ENCODE assay signal across 8 cellular contexts in genomic region chr14:61568572-61569011, GRCh38.
A peak's percentile ranks its signal among the peaks of the same experiment; 100 is the strongest.
DNase-seq lines count a peak whose midpoint lies in the region; ATAC-seq and TF ChIP-seq lines count a peak whose summit lies in the region.

No MANE protein-coding gene starts in this region.

- peak overlapping the region; percentile 38 to 95 (median 84) for H3K27ac ChIP-seq in spleen

- H3K27me3 Mint-ChIP-seq in activated T-helper 2 cell treated with anti-CD3 and anti-CD28 coated beads, Interferon-gamma antibody, Interleukin-2, Interleukin-4, amounts not matched to agents 10 μg/mL and 5 μg/mL and 100 μg/mL, durations not matched to agents 14 hours and 24 hours and 36 hours (ENCODE audit: low read depth): peaks cover 42% of the 10 kb centered on the region

- H3K27me3 ChIP-seq in spleen (replicated peaks in 1 of 7): no peaks in the 10 kb centered on the region

- peak in 1 of 3 donors; percentile 34 for TF ChIP-seq POLR2A in spleen (IDR thresholded peaks at IDR 0.05)

- ATAC-seq in GM18502 (IDR thresholded peaks at IDR 0.05; ENCODE audit: poor library complexity, unreplicated experiment): peak; percentile 86
- peak; percentile 87 for ATAC-seq in HG02588 (IDR thresholded peaks at IDR 0.05; ENCODE audit: unreplicated experiment)
- ATAC-seq in left cardiac atrium: peak; percentile 45 to 48

- DNase-seq in NCI-H2107 treated with DMSO at 0.1 percent for 48 hours (lab: John Stamatoyannopoulos, UW; ENCODE audit: unreplicated experiment): peak; percentile 79
- DNase-seq in activated T-helper 2 cell treated with anti-CD3 and anti-CD28 coated beads, Interferon-gamma antibody, Interleukin-2, Interleukin-4, amounts not matched to agents 10 μg/mL and 5 μg/mL and 100 μg/mL, durations not matched to agents 14 hours and 24 hours and 36 hours (ENCODE audit: low spot score): peak; percentile 22
- peak; percentile 38 for DNase-seq in left cardiac atrium
- peak; percentile 95 for DNase-seq in spleen
- no peak for DNase-seq in D341Med (ENCODE audit: low spot score)
- DNase-seq in GDM1 (lab: John Stamatoyannopoulos, UW): no peak

- H3K27ac Mint-ChIP-seq in activated T-helper 2 cell treated with anti-CD3 and anti-CD28 coated beads, Interferon-gamma antibody, Interleukin-2, Interleukin-4, amounts not matched to agents 10 μg/mL and 5 μg/mL and 100 μg/mL, durations not matched to agents 14 hours and 24 hours and 36 hours: no peak overlapping the region

- no peaks in the 10 kb centered on the region for H3K36me3 Mint-ChIP-seq in activated T-helper 2 cell treated with anti-CD3 and anti-CD28 coated beads, Interferon-gamma antibody, Interleukin-2, Interleukin-4, amounts not matched to agents 10 μg/mL and 5 μg/mL and 100 μg/mL, durations not matched to agents 14 hours and 24 hours and 36 hours (ENCODE audit: low read depth)

- H3K4me1 ChIP-seq in spleen: peaks cover 17 to 83% (median 48%) of the 10 kb centered on the region in 6 donors

- no peaks in the 10 kb centered on the region for H3K9me3 ChIP-seq in spleen

- H3K36me3 ChIP-seq in spleen: no peaks in the 10 kb centered on the region

- intact Hi-C loops in activated T-helper 2 cell treated with anti-CD3 and anti-CD28 coated beads, Interferon-gamma antibody, Interleukin-2, Interleukin-4, amounts not matched to agents 10 μg/mL and 5 μg/mL and 100 μg/mL, durations not matched to agents 14 hours and 24 hours and 36 hours (cut with micrococcal nuclease): no loop called here
- intact Hi-C loops in left cardiac atrium (cut with DNase I): no loop called here
- intact Hi-C loops in spleen (cut with DNase I; ENCODE audit: low total_unique reads): no loop called here

- H3K4me3 Mint-ChIP-seq in activated T-helper 2 cell treated with anti-CD3 and anti-CD28 coated beads, Interferon-gamma antibody, Interleukin-2, Interleukin-4, amounts not matched to agents 10 μg/mL and 5 μg/mL and 100 μg/mL, durations not matched to agents 14 hours and 24 hours and 36 hours (ENCODE audit: low read depth): peak overlapping the region; percentile 43

- H3K9me3 Mint-ChIP-seq in activated T-helper 2 cell treated with anti-CD3 and anti-CD28 coated beads, Interferon-gamma antibody, Interleukin-2, Interleukin-4, amounts not matched to agents 10 μg/mL and 5 μg/mL and 100 μg/mL, durations not matched to agents 14 hours and 24 hours and 36 hours: peaks cover 6% of the 10 kb centered on the region

- WGBS in spleen, 5 donors: 21 to 53% (median 25%) methylated on average over 24 to 34 of the region's 34 CpGs

- peak in 5 of 11 experiments; percentile 15 to 58 (median 42) for TF ChIP-seq CTCF in spleen (IDR thresholded peaks at IDR 0.05 in 8 of 11, conservative IDR thresholded peaks at IDR 0.05 in 3 of 11)

- peaks cover 48% of the 10 kb centered on the region for H3K4me1 Mint-ChIP-seq in activated T-helper 2 cell treated with anti-CD3 and anti-CD28 coated beads, Interferon-gamma antibody, Interleukin-2, Interleukin-4, amounts not matched to agents 10 μg/mL and 5 μg/mL and 100 μg/mL, durations not matched to agents 14 hours and 24 hours and 36 hours (ENCODE audit: low read depth)

- H3K4me3 ChIP-seq in spleen: peak overlapping the region in 6 of 8 donors; percentile 18 to 62 (median 24)

Comparison
In these comparisons a context has a peak if more than half of its experiments do, and no peak if none do; other contexts are left out.
1. DNase-seq: peak in NCI-H2107 treated with DMSO at 0.1 percent for 48 hours (single experiment), activated T-helper 2 cell treated with anti-CD3 and anti-CD28 coated beads, Interferon-gamma antibody, Interleukin-2, Interleukin-4, amounts not matched to agents 10 μg/mL and 5 μg/mL and 100 μg/mL, durations not matched to agents 14 hours and 24 hours and 36 hours (single experiment), left cardiac atrium (single experiment) and spleen (single experiment); none in D341Med (single experiment) and GDM1 (single experiment).
2. Peak in every context shown above with its lines, with median percentiles within 50 percentile points of each other: ATAC-seq.